24 cellular contexts compared by ENCODE assay signal in the genomic region with DNA sequence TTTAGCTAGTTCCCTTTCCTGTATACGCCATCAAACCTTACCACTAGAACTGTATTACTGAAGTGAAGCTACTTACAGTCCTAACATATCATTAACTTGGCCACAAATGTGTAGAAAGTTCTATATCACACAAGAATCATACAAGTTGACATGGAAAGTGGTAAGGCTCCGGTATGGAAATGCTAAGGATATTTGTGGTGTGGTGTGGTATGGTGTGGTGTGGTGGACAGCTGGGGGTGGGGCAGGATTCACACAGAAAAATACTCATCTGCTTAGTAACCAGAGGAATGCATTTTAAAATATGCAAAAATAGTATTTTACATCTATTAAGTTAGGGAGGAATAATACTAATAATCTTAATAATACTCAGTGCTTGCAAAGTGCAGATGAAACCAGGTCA.
"Had no signal": no experiment of that assay in that cellular context is flagged by ENCODE, and none has a peak within 500 bp of the region (broad histone marks: within the 10 kb centered on the region; RNA-seq: fewer than 3 reads in every experiment).

No MANE protein-coding gene starts in this region.

- H3K4me3 ChIP-seq: esophagus muscularis mucosa, lower lobe of right lung, upper lobe of right lung had no signal

- H3K9me3 Mint-ChIP-seq: activated naive CD8-positive, alpha-beta T cell treated with anti-CD3 and anti-CD28 coated beads for 36 hours; mesothelial cell of epicardium; nephron progenitor cell had no signal

- H3K27ac ChIP-seq: esophagus muscularis mucosa, lower lobe of right lung, upper lobe of right lung, VCaP had no signal

- H3K36me3 ChIP-seq: esophagus muscularis mucosa, lower lobe of right lung, upper lobe of right lung had no signal

- DNase-seq: activated CD4-positive, alpha-beta T cell treated with anti-CD3 and anti-CD28 coated beads, Interleukin-2, amount 50 U/mL, for 4 hours; activated naive CD4-positive, alpha-beta T cell; activated naive CD8-positive, alpha-beta T cell treated with anti-CD3 and anti-CD28 coated beads for 36 hours; anterior cingulate cortex; cerebellar nuclear complex; dermis blood vessel endothelial cell; effector memory CD4-positive, alpha-beta T cell; left cardiac atrium; lower lobe of right lung; nephron progenitor cell; occipital lobe; retina; stimulated activated CD4-positive, alpha-beta T cell treated with anti-CD3 and anti-CD28 coated beads, Interleukin-12 subunit alpha, Interleukin-12 subunit beta, amount 100 ng/mL, for 4 hours; stimulated activated CD4-positive, alpha-beta T cell treated with anti-CD3 and anti-CD28 coated beads, Interleukin-1b, Interleukin-23, amount 100 ng/mL, for 48 hours; stimulated activated CD8-positive, alpha-beta memory T cell treated with anti-CD3 and anti-CD28 coated beads, Interleukin-4, amount 100 ng/mL, for 48 hours; stimulated activated naive CD4-positive, alpha-beta T cell; T-helper 2 cell; upper lobe of right lung had no signal

- H3K27ac Mint-ChIP-seq: activated naive CD8-positive, alpha-beta T cell treated with anti-CD3 and anti-CD28 coated beads for 36 hours; mesothelial cell of epicardium; nephron progenitor cell had no signal

- FAIRE-seq: bronchial epithelial cell, endothelial cell of umbilical vein, islet of Langerhans had no signal

- H3K4me1 ChIP-seq: esophagus muscularis mucosa, lower lobe of right lung, upper lobe of right lung had no signal

- H3K4me1 Mint-ChIP-seq: activated naive CD8-positive, alpha-beta T cell treated with anti-CD3 and anti-CD28 coated beads for 36 hours; mesothelial cell of epicardium; nephron progenitor cell had no signal

- ATAC-seq: left cardiac atrium, lower lobe of right lung, upper lobe of right lung had no signal

- H3K9me3 ChIP-seq: esophagus muscularis mucosa, lower lobe of right lung, upper lobe of right lung had no signal

- H3K36me3 Mint-ChIP-seq: activated naive CD8-positive, alpha-beta T cell treated with anti-CD3 and anti-CD28 coated beads for 36 hours; mesothelial cell of epicardium had no signal

- H3K4me3 Mint-ChIP-seq: activated naive CD8-positive, alpha-beta T cell treated with anti-CD3 and anti-CD28 coated beads for 36 hours; mesothelial cell of epicardium; nephron progenitor cell had no signal

- H3K27me3 ChIP-seq: upper lobe of right lung had no signal
